ENCODE assay signal across 1 cellular context in genomic region chr1:153578490-153578889, GRCh38.
TF ChIP-seq lines count a peak whose summit lies in the region.

No MANE protein-coding gene starts in this region.

TF ChIP-seq in WTC11, 78 proteins besides CTCF, POLR2A, EP300 and RAD21 (continued from another document):
- no peak for TF ChIP-seq AR (CRISPR knock-in tag; IDR thresholded peaks at IDR 0.05)
- TF ChIP-seq IRF2 (CRISPR knock-in tag; IDR thresholded peaks at IDR 0.05; ENCODE audit: borderline replicate concordance, low read depth), result no peak
- no peak for TF ChIP-seq ZNF121 (CRISPR knock-in tag; IDR thresholded peaks at IDR 0.05)
- no peak for TF ChIP-seq GABPB1 (CRISPR knock-in tag; IDR thresholded peaks at IDR 0.05)
- no peak for TF ChIP-seq TEAD4 (CRISPR knock-in tag; IDR thresholded peaks at IDR 0.05)
- TF ChIP-seq CDX4 (CRISPR knock-in tag; IDR thresholded peaks at IDR 0.05; ENCODE audit: borderline replicate concordance), result no peak
- TF ChIP-seq NR3C1 (CRISPR knock-in tag; conservative IDR thresholded peaks at IDR 0.05; ENCODE audit: low read depth), result no peak
- no peak for TF ChIP-seq RELA (CRISPR knock-in tag; IDR thresholded peaks at IDR 0.05; ENCODE audit: borderline replicate concordance)
- TF ChIP-seq FOXP1 (CRISPR knock-in tag; IDR thresholded peaks at IDR 0.05; ENCODE audit: borderline replicate concordance), result no peak
- TF ChIP-seq PRRX2 (CRISPR knock-in tag; IDR thresholded peaks at IDR 0.05), result no peak
- TF ChIP-seq ZNF396 (CRISPR knock-in tag; IDR thresholded peaks at IDR 0.05; ENCODE audit: borderline replicate concordance), result no peak
- TF ChIP-seq ELF4 (CRISPR knock-in tag; IDR thresholded peaks at IDR 0.05; ENCODE audit: low read depth), result no peak
- TF ChIP-seq OVOL2 (CRISPR knock-in tag; IDR thresholded peaks at IDR 0.05; ENCODE audit: borderline replicate concordance), result no peak
- no peak for TF ChIP-seq FOXJ3 (CRISPR knock-in tag; IDR thresholded peaks at IDR 0.05; ENCODE audit: borderline replicate concordance)
TF ChIP-seq in WTC11: peak in this region for 0.
